14 cellular contexts compared by ENCODE assay signal in the genomic region with DNA sequence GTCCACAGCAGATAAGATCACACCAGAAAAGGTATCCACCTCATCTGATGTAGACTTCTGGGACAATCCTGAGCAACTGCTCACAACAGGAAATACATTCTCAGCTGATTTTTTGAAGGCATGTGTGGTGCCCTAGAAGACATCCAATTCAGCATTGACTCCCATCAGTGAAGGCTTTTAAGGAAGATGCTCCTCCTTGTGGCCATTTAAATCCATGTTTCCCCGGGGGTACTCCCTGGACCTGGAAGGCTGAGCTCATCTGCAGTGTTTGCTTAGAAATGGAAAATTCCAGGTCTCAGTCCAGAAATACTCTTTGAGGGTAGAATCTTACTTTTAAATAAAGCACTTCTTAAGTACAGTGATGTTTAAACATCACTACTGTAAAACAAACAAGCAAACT.
DNase-seq lines count a peak whose midpoint lies in the region; ATAC-seq and TF ChIP-seq lines count a peak whose summit lies in the region.
"Had no signal": no experiment of that assay in that cellular context is flagged by ENCODE, and none has a peak within 500 bp of the region (broad histone marks: within the 10 kb centered on the region; RNA-seq: fewer than 3 reads in every experiment).

No MANE protein-coding gene starts in this region.

- no peak overlapping the region for H3K27ac ChIP-seq in right atrium auricular region

- H3K9me3 ChIP-seq in right atrium auricular region: no peaks in the 10 kb centered on the region

- H3K4me1 ChIP-seq in right atrium auricular region: peaks cover 0 to 5% of the 10 kb centered on the region in 2 donors

- H3K36me3 ChIP-seq in right atrium auricular region: no peaks in the 10 kb centered on the region

- H3K4me3 ChIP-seq in right atrium auricular region (no peak overlapping the region), astrocyte of the cerebellum (ENCODE audit: low read depth, low read length) (no peak overlapping the region)

- TF ChIP-seq CTCF in right atrium auricular region (IDR thresholded peaks at IDR 0.05) (peak in 1 of 2 donors; percentile 24), astrocyte of the cerebellum (IDR thresholded peaks at IDR 0.05; ENCODE audit: low read depth, low read length, missing control alignments) (peak; percentile 32)

- ATAC-seq in left ventricle myocardium superior: peak; percentile 36
- ATAC-seq in HG02759 (IDR thresholded peaks at IDR 0.05; ENCODE audit: unreplicated experiment): no peak

- no peak for DNase-seq in left ventricle myocardium superior
- DNase-seq in right atrium auricular region (ENCODE audit: low spot score): no peak
- no peak for DNase-seq in astrocyte of the cerebellum (ENCODE audit: low read depth)
- peak; percentile 53 for DNase-seq in iPS-NIHi11 (ENCODE audit: low spot score)
- DNase-seq in GF-D8 (lab: John Stamatoyannopoulos, UW): no peak
- no peak for DNase-seq in NCI-H748 treated with DMSO at 0.1 percent for 48 hours (lab: John Stamatoyannopoulos, UW)
- DNase-seq in activated naive CD4-positive, alpha-beta T cell (lab: John Stamatoyannopoulos, UW): no peak
- DNase-seq: DMS79; erythroblast; MM.1S; NCI-H2107; NK-92 treated with Interleukin-12 subunit alpha and Interleukin-12 subunit beta, amount 100 ng/mL, for 24 hours; substantia nigra had no signal

- intact Hi-C loops in left ventricle myocardium superior (cut with micrococcal nuclease): no loop called here

- H3K27me3 ChIP-seq in right atrium auricular region: peaks cover 6 to 15% of the 10 kb centered on the region in 2 donors

- in situ Hi-C loops in astrocyte of the cerebellum (cut with HindIII; ENCODE audit: low sequenced_read_pairs): no loop called here
